Comparison of ENCODE assay signal across 12 cellular contexts in the genomic region with DNA sequence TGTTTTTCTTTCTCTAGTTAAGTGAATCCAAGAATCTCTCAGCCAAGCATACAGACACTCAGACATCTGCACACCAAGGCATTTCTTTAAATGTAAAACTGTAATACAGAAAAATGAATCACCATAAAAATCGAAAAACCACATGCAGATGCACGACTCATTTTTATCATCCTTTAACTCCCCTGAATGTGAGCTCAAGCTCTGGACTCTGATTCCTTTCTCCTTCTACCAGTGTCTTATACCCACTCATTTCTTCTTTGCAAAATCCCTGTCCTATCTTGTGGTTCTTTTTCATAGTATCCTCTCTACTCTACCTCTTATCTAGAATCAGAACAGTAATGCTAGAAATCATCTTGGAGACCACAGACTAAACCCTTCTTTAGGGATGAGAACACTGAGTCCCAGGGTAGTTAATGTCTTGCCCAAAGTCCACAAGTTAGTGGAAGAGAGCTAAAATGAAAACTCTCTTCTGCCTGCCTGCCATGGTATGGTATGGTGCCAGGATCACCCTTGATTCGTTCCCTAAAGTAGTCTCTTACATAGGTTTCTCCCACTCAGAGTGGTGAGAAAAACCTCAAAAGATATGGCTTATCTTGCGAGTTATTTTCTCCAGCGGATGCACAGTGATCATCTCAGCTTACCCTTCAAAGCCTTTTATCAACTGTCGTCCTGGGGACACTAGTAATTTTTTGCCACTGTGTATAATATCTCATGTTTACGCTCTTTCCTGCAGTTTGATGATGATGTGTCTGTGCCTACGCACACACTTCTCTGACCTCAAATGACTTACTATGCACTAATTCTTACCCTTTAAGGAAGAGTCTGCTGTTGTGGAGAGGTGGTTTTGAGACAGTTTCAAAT. TPM values are rescaled to one million over a fixed set of nuclear protein-coding genes. Genes with fewer than 3 reads are reported as not detected.
A peak's percentile ranks its signal among the peaks of the same experiment; 100 is the strongest.
DNase-seq lines count a peak whose midpoint lies in the region; ATAC-seq and TF ChIP-seq lines count a peak whose summit lies in the region.
"Had no signal": no experiment of that assay in that cellular context is flagged by ENCODE, and none has a peak within 500 bp of the region (broad histone marks: within the 10 kb centered on the region; RNA-seq: fewer than 3 reads in every experiment).

No MANE protein-coding gene starts in this region.

- intact Hi-C loops in activated CD4-positive, alpha-beta T cell treated with anti-CD3 and anti-CD28 coated beads, Interleukin-2, amount 10 ng/mL, durations not matched to agents 24 days and 14 days (cut with micrococcal nuclease), result loop anchor here (2.0 to 5.0 kb wide), 4 partner anchors 16 to 409 kb away; no protein-coding TSS in a partner anchor
- intact Hi-C loops in esophagus squamous epithelium (cut with DNase I), result no loop called here

- H3K4me1 Mint-ChIP-seq in activated CD4-positive, alpha-beta T cell treated with anti-CD3 and anti-CD28 coated beads, Interleukin-2, amount 10 ng/mL, durations not matched to agents 24 days and 14 days, result peaks cover 22% of the 10 kb centered on the region
- peaks cover 6% of the 10 kb centered on the region for H3K4me1 Mint-ChIP-seq in WTC11
- peaks cover 12% of the 10 kb centered on the region for H3K4me1 Mint-ChIP-seq in stimulated activated memory B cell treated with anti-CD40 and anti-IgM and Interleukin-4, amounts not matched to agents 10 μg/mL and 1 μg/mL and 100 μg/mL, for 72 hours

- H3K9me3 Mint-ChIP-seq in activated CD4-positive, alpha-beta T cell treated with anti-CD3 and anti-CD28 coated beads, Interleukin-2, amount 10 ng/mL, durations not matched to agents 24 days and 14 days, result no peaks in the 10 kb centered on the region
- H3K9me3 Mint-ChIP-seq in WTC11, result peaks cover 4% of the 10 kb centered on the region; the same call in 1 of the 2 replicates
- H3K9me3 Mint-ChIP-seq in stimulated activated memory B cell treated with anti-CD40 and anti-IgM and Interleukin-4, amounts not matched to agents 10 μg/mL and 1 μg/mL and 100 μg/mL, for 72 hours, result no peaks in the 10 kb centered on the region

- H3K27me3 Mint-ChIP-seq in activated CD4-positive, alpha-beta T cell treated with anti-CD3 and anti-CD28 coated beads, Interleukin-2, amount 10 ng/mL, durations not matched to agents 24 days and 14 days, result no peaks in the 10 kb centered on the region
- no peaks in the 10 kb centered on the region for H3K27me3 Mint-ChIP-seq in WTC11 (ENCODE audit: low read depth)
- no peaks in the 10 kb centered on the region for H3K27me3 Mint-ChIP-seq in stimulated activated memory B cell treated with anti-CD40 and anti-IgM and Interleukin-4, amounts not matched to agents 10 μg/mL and 1 μg/mL and 100 μg/mL, for 72 hours

- H3K4me3 Mint-ChIP-seq in activated CD4-positive, alpha-beta T cell treated with anti-CD3 and anti-CD28 coated beads, Interleukin-2, amount 10 ng/mL, durations not matched to agents 24 days and 14 days, result peak overlapping the region; percentile 39
- H3K4me3 Mint-ChIP-seq in WTC11, result no peak overlapping the region
- H3K4me3 Mint-ChIP-seq in stimulated activated memory B cell treated with anti-CD40 and anti-IgM and Interleukin-4, amounts not matched to agents 10 μg/mL and 1 μg/mL and 100 μg/mL, for 72 hours, result no peak overlapping the region

- no peak for TF ChIP-seq POLR2A in esophagus squamous epithelium (IDR thresholded peaks at IDR 0.05)

- POLR2A ChIA-PET in WTC11 (lab: Charles Lee), result no interaction called here

- H3K4me1 ChIP-seq in esophagus squamous epithelium, result peaks cover 0 to 32% (median 0%) of the 10 kb centered on the region in 3 donors
- H3K4me1 ChIP-seq: gastrocnemius medialis had no signal

- WGBS in esophagus squamous epithelium, 2 donors, result 68% methylated on average over 8 of the region's 8 CpGs

- no peak for DNase-seq in activated CD4-positive, alpha-beta T cell treated with anti-CD3 and anti-CD28 coated beads, Interleukin-2, amount 10 ng/mL, durations not matched to agents 24 days and 14 days
- no peak for DNase-seq in activated CD4-positive, alpha-beta T cell treated with anti-CD3 and anti-CD28 coated beads for 48 hours
- DNase-seq in WTC11 (ENCODE audit: low spot score) (no peak), esophagus squamous epithelium (lab: John Stamatoyannopoulos, UW) (no peak), 8988T (no peak), NCI-H82 treated with DMSO at 0.1 percent for 48 hours (lab: John Stamatoyannopoulos, UW; ENCODE audit: unreplicated experiment) (no peak)
- DNase-seq: gastrocnemius medialis, NCI-H1092, NCI-H446 treated with DMSO at 0.1 percent for 48 hours, RPMI8226 had no signal

- no peaks in the 10 kb centered on the region for H3K27me3 ChIP-seq in esophagus squamous epithelium
- H3K27me3 ChIP-seq: gastrocnemius medialis had no signal

- no peak overlapping the region for H3K4me3 ChIP-seq in esophagus squamous epithelium
- H3K4me3 ChIP-seq: gastrocnemius medialis had no signal

- peaks cover 0 to 86% (median 20%) of the 10 kb centered on the region in 3 donors for H3K36me3 ChIP-seq in esophagus squamous epithelium

- TF ChIP-seq CTCF in WTC11 (IDR thresholded peaks at IDR 0.05), result no peak
- no peak for TF ChIP-seq CTCF in esophagus squamous epithelium (IDR thresholded peaks at IDR 0.05)

- H3K27ac ChIP-seq in esophagus squamous epithelium, result peak overlapping the region in 3 of 4 donors; percentile 21 to 36 (median 29)
- H3K27ac ChIP-seq: gastrocnemius medialis had no signal

- ATAC-seq in WTC11, result no peak
- no peak for ATAC-seq in stimulated activated memory B cell treated with anti-CD40 and anti-IgM and Interleukin-4, amounts not matched to agents 10 μg/mL and 1 μg/mL and 100 μg/mL, for 72 hours
- no peak for ATAC-seq in GM21360 (IDR thresholded peaks at IDR 0.05; ENCODE audit: unreplicated experiment)
- ATAC-seq: gastrocnemius medialis had no signal

- CTCF ChIA-PET in WTC11 (lab: Charles Lee), result interaction anchor here (0.9 kb wide), 1 partner anchor 10 kb away, joined by 5 read pairs; no protein-coding TSS in a partner anchor

- H3K36me3 Mint-ChIP-seq in activated CD4-positive, alpha-beta T cell treated with anti-CD3 and anti-CD28 coated beads, Interleukin-2, amount 10 ng/mL, durations not matched to agents 24 days and 14 days (ENCODE audit: low read depth), result peaks cover 41% of the 10 kb centered on the region
- peaks cover 40% of the 10 kb centered on the region for H3K36me3 Mint-ChIP-seq in WTC11
- peaks cover 41% of the 10 kb centered on the region for H3K36me3 Mint-ChIP-seq in stimulated activated memory B cell treated with anti-CD40 and anti-IgM and Interleukin-4, amounts not matched to agents 10 μg/mL and 1 μg/mL and 100 μg/mL, for 72 hours

- H3K27ac Mint-ChIP-seq in activated CD4-positive, alpha-beta T cell treated with anti-CD3 and anti-CD28 coated beads, Interleukin-2, amount 10 ng/mL, durations not matched to agents 24 days and 14 days, result peak overlapping the region; percentile 82
- peak overlapping the region; percentile 60; the same call in 1 of the 2 replicates for H3K27ac Mint-ChIP-seq in WTC11
- peak overlapping the region; percentile 5 for H3K27ac Mint-ChIP-seq in stimulated activated memory B cell treated with anti-CD40 and anti-IgM and Interleukin-4, amounts not matched to agents 10 μg/mL and 1 μg/mL and 100 μg/mL, for 72 hours

- H3K9me3 ChIP-seq in esophagus squamous epithelium, result no peaks in the 10 kb centered on the region
- H3K9me3 ChIP-seq: gastrocnemius medialis had no signal

TF ChIP-seq in WTC11, 78 proteins besides CTCF, POLR2A, EP300 and RAD21:
- TF ChIP-seq ZNF423 (CRISPR knock-in tag; IDR thresholded peaks at IDR 0.05) (no peak), ZNF396 (CRISPR knock-in tag; IDR thresholded peaks at IDR 0.05; ENCODE audit: borderline replicate concordance) (no peak), JUN (CRISPR knock-in tag; IDR thresholded peaks at IDR 0.05) (no peak)
- TF ChIP-seq, protein P1, sequence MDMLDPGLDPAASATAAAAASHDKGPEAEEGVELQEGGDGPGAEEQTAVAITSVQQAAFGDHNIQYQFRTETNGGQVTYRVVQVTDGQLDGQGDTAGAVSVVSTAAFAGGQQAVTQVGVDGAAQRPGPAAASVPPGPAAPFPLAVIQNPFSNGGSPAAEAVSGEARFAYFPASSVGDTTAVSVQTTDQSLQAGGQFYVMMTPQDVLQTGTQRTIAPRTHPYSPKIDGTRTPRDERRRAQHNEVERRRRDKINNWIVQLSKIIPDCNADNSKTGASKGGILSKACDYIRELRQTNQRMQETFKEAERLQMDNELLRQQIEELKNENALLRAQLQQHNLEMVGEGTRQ (CRISPR knock-in tag; IDR thresholded peaks at IDR 0.05), result no peak
- TF ChIP-seq, protein P2, sequence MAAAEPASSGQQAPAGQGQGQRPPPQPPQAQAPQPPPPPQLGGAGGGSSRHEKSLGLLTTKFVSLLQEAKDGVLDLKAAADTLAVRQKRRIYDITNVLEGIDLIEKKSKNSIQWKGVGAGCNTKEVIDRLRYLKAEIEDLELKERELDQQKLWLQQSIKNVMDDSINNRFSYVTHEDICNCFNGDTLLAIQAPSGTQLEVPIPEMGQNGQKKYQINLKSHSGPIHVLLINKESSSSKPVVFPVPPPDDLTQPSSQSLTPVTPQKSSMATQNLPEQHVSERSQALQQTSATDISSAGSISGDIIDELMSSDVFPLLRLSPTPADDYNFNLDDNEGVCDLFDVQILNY (CRISPR knock-in tag; IDR thresholded peaks at IDR 0.05), result no peak
- TF ChIP-seq, protein P3, sequence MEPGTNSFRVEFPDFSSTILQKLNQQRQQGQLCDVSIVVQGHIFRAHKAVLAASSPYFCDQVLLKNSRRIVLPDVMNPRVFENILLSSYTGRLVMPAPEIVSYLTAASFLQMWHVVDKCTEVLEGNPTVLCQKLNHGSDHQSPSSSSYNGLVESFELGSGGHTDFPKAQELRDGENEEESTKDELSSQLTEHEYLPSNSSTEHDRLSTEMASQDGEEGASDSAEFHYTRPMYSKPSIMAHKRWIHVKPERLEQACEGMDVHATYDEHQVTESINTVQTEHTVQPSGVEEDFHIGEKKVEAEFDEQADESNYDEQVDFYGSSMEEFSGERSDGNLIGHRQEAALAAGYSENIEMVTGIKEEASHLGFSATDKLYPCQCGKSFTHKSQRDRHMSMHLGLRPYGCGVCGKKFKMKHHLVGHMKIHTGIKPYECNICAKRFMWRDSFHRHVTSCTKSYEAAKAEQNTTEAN (CRISPR knock-in tag; IDR thresholded peaks at IDR 0.05), result no peak

RNA-seq across cellular contexts. Expression of a gene that starts 30.2 kb away (rescaled TPM):
- 92.7 and 98.8 TPM in 2 replicates for total RNA-seq in activated CD4-positive, alpha-beta T cell treated with anti-CD3 and anti-CD28 coated beads, Interleukin-2, amount 10 ng/mL, durations not matched to agents 24 days and 14 days
- total RNA-seq in WTC11 (2021) (122 to 132 TPM (median 123 TPM) in 3 replicates), esophagus squamous epithelium (10 to 100 TPM; 42.0 to 81.9 (median 51.4) TPM)

Comparison
In these comparisons a context has a peak if more than half of its experiments do, and no peak if none do; other contexts are left out.
1. H3K27ac Mint-ChIP-seq: peak in every context shown above with its lines; median percentile 82 in activated CD4-positive, alpha-beta T cell treated with anti-CD3 and anti-CD28 coated beads, Interleukin-2, amount 10 ng/mL, durations not matched to agents 24 days and 14 days; 60 in WTC11; 5 in stimulated activated memory B cell treated with anti-CD40 and anti-IgM and Interleukin-4, amounts not matched to agents 10 μg/mL and 1 μg/mL and 100 μg/mL, for 72 hours.